26 cellular contexts compared by ENCODE assay signal in the genomic region with DNA sequence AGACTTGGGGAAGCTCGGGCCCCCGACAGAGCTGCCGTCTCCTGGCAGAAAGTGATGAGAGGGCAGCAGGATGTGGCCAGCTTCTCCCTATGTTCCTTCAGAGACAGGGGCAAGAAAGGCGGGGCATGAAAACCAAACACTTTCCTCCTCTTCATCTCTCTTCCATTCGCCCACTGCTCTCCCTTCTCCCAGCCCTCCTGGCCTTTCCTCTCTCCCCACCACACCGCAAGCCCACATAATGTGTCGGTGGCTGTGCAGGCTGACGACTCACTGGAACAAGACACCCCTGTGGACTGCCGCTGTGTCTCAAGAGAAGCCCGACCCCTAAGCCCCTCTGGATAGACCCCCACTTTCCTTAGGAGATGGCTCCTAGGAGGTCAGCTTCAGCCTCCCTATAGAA. TPM values are rescaled to one million over a fixed set of nuclear protein-coding genes. Genes with fewer than 3 reads are reported as not detected.
A peak's percentile ranks its signal among the peaks of the same experiment; 100 is the strongest.
DNase-seq lines count a peak whose midpoint lies in the region; ATAC-seq, FAIRE-seq and TF ChIP-seq lines count a peak whose summit lies in the region.
"Had no signal": no experiment of that assay in that cellular context is flagged by ENCODE, and none has a peak within 500 bp of the region (broad histone marks: within the 10 kb centered on the region; RNA-seq: fewer than 3 reads in every experiment).

No MANE protein-coding gene starts in this region.

- no peak for ATAC-seq in T-helper 17 cell
- no peak for ATAC-seq in K562
- ATAC-seq in stimulated activated effector memory CD8-positive, alpha-beta T cell treated with anti-CD3 and anti-CD28 coated beads, Interleukin-12 subunit alpha, Interleukin-12 subunit beta, amount 100 ng/mL, for 72 hours: no peak
- ATAC-seq: A549, GM23338, HepG2 had no signal

- CTCF ChIA-PET in MCF 10A (lab: Yijun Ruan, JAX): interaction anchor here (0.7 to 0.9 kb wide), 2 partner anchors 29 to 119 kb away, joined by 3 read pairs; no protein-coding TSS in a partner anchor
- CTCF ChIA-PET in mammary epithelial cell (lab: Charles Lee; ENCODE audit: low non-redundant PET): no interaction called here
- CTCF ChIA-PET in K562 (lab: Yijun Ruan, JAX; ENCODE audit: low intra/inter-chr PET ratio): no interaction called here

- H2AFZ ChIP-seq in mammary epithelial cell (ENCODE audit: low read depth, low read length) (no peak overlapping the region), K562 (ENCODE audit: low read depth, low read length) (no peak overlapping the region)
- H2AFZ ChIP-seq: GM23338 had no signal

- H3K79me2 ChIP-seq in mammary epithelial cell (ENCODE audit: insufficient read depth, low read length) (no peaks in the 10 kb centered on the region), K562 (ENCODE audit: control insufficient read depth, insufficient read depth, low read length) (no peaks in the 10 kb centered on the region)

- H3K4me3 Mint-ChIP-seq in MCF 10A (ENCODE audit: unreplicated experiment) (no peak overlapping the region), T-helper 17 cell (no peak overlapping the region)
- H3K4me3 Mint-ChIP-seq in stimulated activated effector memory CD8-positive, alpha-beta T cell treated with anti-CD3 and anti-CD28 coated beads, Interleukin-12 subunit alpha, Interleukin-12 subunit beta, amount 100 ng/mL, for 72 hours: no peak overlapping the region
- H3K4me3 Mint-ChIP-seq: CD4-positive, alpha-beta memory T cell; GM23338; H9; HFFc6 had no signal

- H3K4me1 ChIP-seq in mammary epithelial cell (ENCODE audit: insufficient read depth, low read length) (no peaks in the 10 kb centered on the region), K562 (replicated peaks in 1 of 2; ENCODE audit: control insufficient read depth in 2 of 2, insufficient read depth in 2 of 2, low read length in 2 of 2) (no peaks in the 10 kb centered on the region), kidney (ENCODE audit: control insufficient read depth in 1 of 2, insufficient read depth in 1 of 2, low read depth in 1 of 2, low read length in 2 of 2) (peaks cover 0 to 5% of the 10 kb centered on the region in 2 donors)
- H3K4me1 ChIP-seq: A549 had no signal

- H3K9me3 ChIP-seq in mammary epithelial cell (replicated peaks; ENCODE audit: insufficient read depth, low read length) (no peaks in the 10 kb centered on the region), T-helper 17 cell (ENCODE audit: control insufficient read depth, low read length, poor library complexity, severe bottlenecking) (no peaks in the 10 kb centered on the region), K562 (replicated peaks; ENCODE audit: control insufficient read depth, insufficient read depth, low read depth, low read length) (no peaks in the 10 kb centered on the region), kidney (ENCODE audit: control insufficient read depth in 1 of 2, low read length in 2 of 2) (no peaks in the 10 kb centered on the region)
- H3K9me3 ChIP-seq: A549; BLaER1 treated with 17β-estradiol and CSF1 and Interleukin-3, amounts not matched to agents 10 nM and 100 nM had no signal

- H3K4me2 ChIP-seq in mammary epithelial cell (ENCODE audit: insufficient read depth, low read depth, low read length): no peak overlapping the region
- no peak overlapping the region for H3K4me2 ChIP-seq in K562 (ENCODE audit: insufficient read depth, low read length)
- H3K4me2 ChIP-seq: A549, GM23338 had no signal

- peaks cover 77% of the 10 kb centered on the region for H3K36me3 Mint-ChIP-seq in MCF 10A (ENCODE audit: insufficient read depth, unreplicated experiment)
- peaks cover 19% of the 10 kb centered on the region for H3K36me3 Mint-ChIP-seq in T-helper 17 cell (ENCODE audit: low read depth)
- peaks cover 90% of the 10 kb centered on the region for H3K36me3 Mint-ChIP-seq in stimulated activated effector memory CD8-positive, alpha-beta T cell treated with anti-CD3 and anti-CD28 coated beads, Interleukin-12 subunit alpha, Interleukin-12 subunit beta, amount 100 ng/mL, for 72 hours

- WGBS in mammary epithelial cell (ENCODE audit: low coverage, missing lambda C conversion rate): 88% methylated on average over 6 of the region's 10 CpGs
- WGBS in K562 (ENCODE audit: insufficient coverage, low coverage, missing lambda C conversion rate): 84% methylated on average over 10 of the region's 10 CpGs

- POLR2A ChIA-PET in MCF 10A (lab: Yijun Ruan, JAX): interaction anchor here (0.6 kb wide), 1 partner anchor 22 kb away, joined by 3 read pairs; no protein-coding TSS in a partner anchor
- POLR2A ChIA-PET in K562 (lab: Yijun Ruan, JAX): interaction anchor here (0.7 to 1.7 kb wide), 3 partner anchors 9 to 12 kb away, joined by 4 to 6 read pairs (median 6); no protein-coding TSS in a partner anchor

- DNase-seq in MCF 10A (ENCODE audit: unreplicated experiment) (no peak), mammary epithelial cell (no peak), T-helper 17 cell (no peak), K562 (ENCODE audit: extremely low read depth in 1 of 4, low spot score in 3 of 4) (no peak), kidney (no peak), superior temporal gyrus (ENCODE audit: extremely low spot score) (no peak)
- DNase-seq in stimulated activated effector memory CD8-positive, alpha-beta T cell treated with anti-CD3 and anti-CD28 coated beads, Interleukin-12 subunit alpha, Interleukin-12 subunit beta, amount 100 ng/mL, for 72 hours (ENCODE audit: low spot score in 2 of 2): no peak
- DNase-seq: AML-193; CD4-positive, alpha-beta memory T cell; COR-L47; H9; HFFc6; Kasumi-1; MV-4-11; NCI-H2029; NCI-H446; NCI-H524 treated with DMSO at 0.1 percent for 48 hours; NCI-H774 had no signal

- dilution Hi-C loops in mammary epithelial cell (cut with HindIII; ENCODE audit: low sequenced_read_pairs): no loop called here

- H3K9ac ChIP-seq in mammary epithelial cell (ENCODE audit: insufficient read depth, low read length) (no peak overlapping the region), K562 (ENCODE audit: insufficient read depth in 1 of 2, low read depth in 2 of 2, low read length in 2 of 2) (no peak overlapping the region), kidney (ENCODE audit: low read length in 2 of 2) (no peak overlapping the region)

- H3K9me1 ChIP-seq in K562 (ENCODE audit: control insufficient read depth, insufficient read depth, low read length): peaks cover 4% of the 10 kb centered on the region

- BruUV-seq in MCF 10A (replicated peaks; lab: Mats Ljungman, UMichigan): no TSS peak
- BruUV-seq in mammary epithelial cell (replicated peaks; lab: Mats Ljungman, UMichigan): no TSS peak
- no TSS peak for BruUV-seq in K562 (replicated peaks; lab: Mats Ljungman, UMichigan)

- H3K36me3 ChIP-seq in mammary epithelial cell (ENCODE audit: insufficient read depth, low read length) (peaks cover 15% of the 10 kb centered on the region), K562 (ENCODE audit: control insufficient read depth, insufficient read depth, low read length) (peaks cover 96% of the 10 kb centered on the region), kidney (ENCODE audit: control insufficient read depth in 1 of 2, insufficient read depth in 2 of 2, low read length in 2 of 2) (peaks cover 14 to 27% of the 10 kb centered on the region in 2 donors)

- FAIRE-seq in K562 (lab: Jason Lieb, UNC) (no peak), kidney (lab: Jason Lieb, UNC) (no peak)
- FAIRE-seq: A549, G401.6, HepG2, RCC 7860 had no signal

- no peak overlapping the region for H3K27ac ChIP-seq in mammary epithelial cell (ENCODE audit: insufficient read depth, low read depth, low read length)
- no peak overlapping the region for H3K27ac ChIP-seq in K562 (ENCODE audit: extremely low read depth, low read depth, low read length)
- H3K27ac ChIP-seq in kidney (ENCODE audit: low read depth in 2 of 2, low read length in 2 of 2): no peak overlapping the region
- H3K27ac ChIP-seq: A549 had no signal

- no peaks in the 10 kb centered on the region for H3K27me3 Mint-ChIP-seq in MCF 10A (ENCODE audit: insufficient read depth, unreplicated experiment)
- no peaks in the 10 kb centered on the region for H3K27me3 Mint-ChIP-seq in T-helper 17 cell
- H3K27me3 Mint-ChIP-seq: CD4-positive, alpha-beta memory T cell had no signal

- no peaks in the 10 kb centered on the region for H3K4me1 Mint-ChIP-seq in MCF 10A (ENCODE audit: insufficient read depth, unreplicated experiment)
- H3K4me1 Mint-ChIP-seq in T-helper 17 cell: peaks cover 8% of the 10 kb centered on the region
- peaks cover 10% of the 10 kb centered on the region for H3K4me1 Mint-ChIP-seq in stimulated activated effector memory CD8-positive, alpha-beta T cell treated with anti-CD3 and anti-CD28 coated beads, Interleukin-12 subunit alpha, Interleukin-12 subunit beta, amount 100 ng/mL, for 72 hours
- H3K4me1 Mint-ChIP-seq: GM23338, H9 had no signal

- in situ Hi-C loops in mammary epithelial cell (cut with MboI; ENCODE audit: low sequenced_read_pairs in 2 of 2): no loop called here
- in situ Hi-C loops in K562 (cut with MboI): no loop called here

- TF ChIP-seq CTCF in MCF 10A (IDR thresholded peaks at IDR 0.05; ENCODE audit: unreplicated experiment) (no peak), mammary epithelial cell (conservative IDR thresholded peaks at IDR 0.05 in 1 of 2, IDR thresholded peaks at IDR 0.05 in 1 of 2; ENCODE audit: extremely low read depth in 1 of 2, insufficient read depth in 1 of 2, low read depth in 1 of 2, low read length in 2 of 2) (no peak), K562 (IDR thresholded peaks at IDR 0.05 in 2 of 3, conservative IDR thresholded peaks at IDR 0.05 in 1 of 3; ENCODE audit: insufficient read depth in 2 of 3, low read depth in 1 of 3, low read length in 3 of 3) (no peak), kidney (IDR thresholded peaks at IDR 0.05; ENCODE audit: borderline replicate concordance, extremely low read depth, insufficient read depth) (no peak)

- H3K4me3 ChIP-seq in mammary epithelial cell (replicated peaks in 1 of 3; ENCODE audit: insufficient read depth in 1 of 3, low read depth in 2 of 3, low read length in 3 of 3) (no peak overlapping the region), K562 (no peak overlapping the region), kidney (ENCODE audit: low read length in 2 of 2) (no peak overlapping the region)
- H3K4me3 ChIP-seq: A549; BLaER1 treated with 17β-estradiol and CSF1 and Interleukin-3, amounts not matched to agents 10 nM and 100 nM; GM23338 had no signal

- H3K27me3 ChIP-seq in mammary epithelial cell (ENCODE audit: insufficient read depth, low read length) (no peaks in the 10 kb centered on the region), K562 (ENCODE audit: control insufficient read depth in 2 of 2, insufficient read depth in 2 of 2, low read length in 2 of 2) (no peaks in the 10 kb centered on the region)
- H3K27me3 ChIP-seq: BLaER1 treated with 17β-estradiol and CSF1 and Interleukin-3, amounts not matched to agents 10 nM and 100 nM had no signal

- H3K27ac Mint-ChIP-seq in MCF 10A (ENCODE audit: low read depth, unreplicated experiment): peak overlapping the region; percentile 43
- peak overlapping the region; percentile 75 for H3K27ac Mint-ChIP-seq in T-helper 17 cell
- peak overlapping the region; percentile 27 for H3K27ac Mint-ChIP-seq in stimulated activated effector memory CD8-positive, alpha-beta T cell treated with anti-CD3 and anti-CD28 coated beads, Interleukin-12 subunit alpha, Interleukin-12 subunit beta, amount 100 ng/mL, for 72 hours
- H3K27ac Mint-ChIP-seq: GM23338 had no signal

- TF ChIP-seq POLR2A in K562 (conservative IDR thresholded peaks at IDR 0.05): no peak

- intact Hi-C loops in MCF 10A (cut with micrococcal nuclease) (no loop called here), mammary epithelial cell (cut with micrococcal nuclease) (no loop called here), K562 (cut with micrococcal nuclease) (no loop called here), kidney (cut with DNase I) (no loop called here)

- no peak for TF ChIP-seq EP300 in K562 (IDR thresholded peaks at IDR 0.05; ENCODE audit: low read length)

- no peaks in the 10 kb centered on the region for H3K9me3 Mint-ChIP-seq in MCF 10A (ENCODE audit: unreplicated experiment)
- no peaks in the 10 kb centered on the region for H3K9me3 Mint-ChIP-seq in stimulated activated effector memory CD8-positive, alpha-beta T cell treated with anti-CD3 and anti-CD28 coated beads, Interleukin-12 subunit alpha, Interleukin-12 subunit beta, amount 100 ng/mL, for 72 hours
- H3K9me3 Mint-ChIP-seq: CD4-positive, alpha-beta memory T cell; GM23338; H9; HFFc6 had no signal

- no peak for TF ChIP-seq RAD21 in K562 (CRISPR knock-in tag; conservative IDR thresholded peaks at IDR 0.05 in 1 of 2, IDR thresholded peaks at IDR 0.05 in 1 of 2)

- H4K20me1 ChIP-seq in mammary epithelial cell (ENCODE audit: insufficient read depth, low read length) (no peaks in the 10 kb centered on the region), K562 (replicated peaks; ENCODE audit: control insufficient read depth, insufficient read depth, low read length) (0 out of 2 replicates have a peak, but pooled peaks cover 4% of the 10 kb centered on the region)

RNA-seq across cellular contexts. Expression of a gene that starts 59.3 kb away (rescaled TPM):
- total RNA-seq in MCF 10A (2022) (not detected in 2 replicates), mammary epithelial cell (under 1 TPM; under 0.01 to 0.07 TPM), T-helper 17 cell (under 1 TPM; 0.34 to 0.57 TPM), K562 (2014; rRNA removed) (not detected in 2 replicates), K562 (2014; rRNA removed; fragmentation: Illumina TruSeq; extraction: Trizol) (not detected in 2 replicates), K562 (2015; rRNA removed; fragmentation: Illumina TruSeq; extraction: Trizol) (not detected in 2 replicates), K562 (2021) (0.07 TPM in 1 of 2 replicates, not detected in the other), kidney (1.6 TPM)
- polyA plus RNA-seq in mammary epithelial cell (0.16 TPM), K562 (2011; rRNA removed) (not detected in 2 replicates), K562 (2014; fragmentation: Illumina TruSeq; extraction: Trizol) (not detected in 2 replicates), K562 (2014; fragmentation: Nextera tagmentation; extraction: Ambion mirVana) (under 1 TPM in 1 of 2 experiments, not detected in 1; 0.04 TPM), K562 (2014; rRNA removed) (0.11 TPM in 1 of 2 replicates, not detected in the other), kidney (ENCODE audit: insufficient read depth, low read depth, low replicate concordance) (3.2 TPM)
- polyA minus RNA-seq in mammary epithelial cell: not detected
- total RNA-seq in K562 (2011; cell fraction: chromatin; rRNA removed; ENCODE audit: low replicate concordance): not detected in 2 replicates
- total RNA-seq in K562 (2011; cell fraction: nucleolus; rRNA removed): not detected in 2 replicates
- total RNA-seq in K562 (2011; cell fraction: nucleoplasm; rRNA removed): not detected in 2 replicates
- polyA plus RNA-seq in K562 (2011; cell fraction: cytosol; rRNA removed): not detected in 2 replicates
- not detected in 2 replicates for polyA plus RNA-seq in K562 (2011; cell fraction: nucleus; rRNA removed)
- polyA plus RNA-seq in K562 (2012): 0.07 and 0.21 TPM in 2 replicates
- polyA minus RNA-seq in K562 (2011; rRNA and poly(A)+ RNA removed): not detected in 2 replicates
- not detected in 2 replicates for polyA minus RNA-seq in K562 (2011; cell fraction: cytosol; rRNA and poly(A)+ RNA removed)
- polyA minus RNA-seq in K562 (2011; cell fraction: nucleus; rRNA and poly(A)+ RNA removed): not detected in 2 replicates
- total RNA-seq: CD4-positive, alpha-beta memory T cell; HepG2; HT1080; SK-MEL-5 had no signal
- polyA plus RNA-seq: A549; CD4-positive, alpha-beta memory T cell; HepG2 had no signal
